ENCODE assay signal across 8 cellular contexts in the genomic region with DNA sequence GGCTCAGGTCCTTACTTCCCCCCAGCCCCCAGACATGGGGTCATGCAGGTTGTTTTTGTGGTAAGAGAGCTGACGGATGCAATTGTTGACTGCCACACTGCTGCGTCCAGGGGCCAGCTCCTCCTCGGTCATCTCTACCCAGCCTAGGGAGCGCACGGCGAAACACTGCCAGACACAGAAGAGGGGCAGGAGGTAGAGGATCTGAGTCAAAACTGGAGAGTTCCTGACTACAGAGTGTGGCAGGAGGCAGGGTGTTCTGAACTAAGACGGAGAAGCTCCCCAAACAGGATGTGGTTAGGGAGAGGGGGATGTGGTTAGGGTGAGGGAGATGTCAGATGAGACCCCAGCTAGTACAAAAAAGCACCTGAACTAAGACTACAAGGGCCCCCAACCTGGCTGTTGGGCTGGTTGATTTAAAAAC. TPM values are rescaled to one million over a fixed set of nuclear protein-coding genes. Genes with fewer than 3 reads are reported as not detected.
DNase-seq lines count a peak whose midpoint lies in the region; ATAC-seq and TF ChIP-seq lines count a peak whose summit lies in the region.

No MANE protein-coding gene starts in this region.

- H3K4me1 ChIP-seq in CD8-positive, alpha-beta T cell (ENCODE audit: insufficient read depth, low read length) = peaks cover 95% of the 10 kb centered on the region

- TF ChIP-seq CTCF in CD8-positive, alpha-beta T cell (IDR thresholded peaks at IDR 0.05) = no peak

- DNase-seq in CD8-positive, alpha-beta T cell = peak; percentile 46 to 92 (median 73)
- peak; percentile 100 for DNase-seq in Jurkat, Clone E6-1 (ENCODE audit: low read depth, low spot score)
- DNase-seq in activated CD8-positive, alpha-beta memory T cell treated with anti-CD3 and anti-CD28 coated beads, Interleukin-2, amount 50 U/mL, for 48 hours = peak; percentile 75
- DNase-seq in mucosa of gallbladder (ENCODE audit: low spot score) = no peak
- no peak for DNase-seq in HuH-7.5 (ENCODE audit: low spot score)
- DNase-seq in NCI-H1436 (lab: John Stamatoyannopoulos, UW) = no peak

- H3K9me3 Mint-ChIP-seq in CD8-positive, alpha-beta T cell = no peaks in the 10 kb centered on the region

- CTCF ChIA-PET in CD8-positive, alpha-beta T cell (lab: Charles Lee) = interaction anchor here (0.6 to 10.1 kb wide), 16 partner anchors 9 to 102 kb away, joined by 3 to 108 read pairs (median 7); a partner anchor contains a TSS

- POLR2A ChIA-PET in CD8-positive, alpha-beta T cell (lab: Charles Lee) = interaction anchor here (0.6 to 8.1 kb wide), 18 partner anchors 9 to 311 kb away, joined by 3 to 115 read pairs (median 6); a partner anchor contains a TSS

- H3K4me3 Mint-ChIP-seq in CD8-positive, alpha-beta T cell = peak overlapping the region; percentile 77

- peak overlapping the region; percentile 94 for H3K27ac Mint-ChIP-seq in CD8-positive, alpha-beta T cell

- peak overlapping the region; percentile 77 for H3K27ac ChIP-seq in CD8-positive, alpha-beta T cell (ENCODE audit: low read depth, low read length)
- peak overlapping the region in 12 of 21 experiments; percentile 41 to 82 (median 55) for H3K27ac ChIP-seq in skin epidermis

- H3K27me3 Mint-ChIP-seq in CD8-positive, alpha-beta T cell (ENCODE audit: low read depth) = no peaks in the 10 kb centered on the region

- no peaks in the 10 kb centered on the region for H3K27me3 ChIP-seq in CD8-positive, alpha-beta T cell (ENCODE audit: insufficient read depth, low read length)

- peaks cover 96% of the 10 kb centered on the region for H3K4me1 Mint-ChIP-seq in CD8-positive, alpha-beta T cell (ENCODE audit: low read depth)

- H3K36me3 Mint-ChIP-seq in CD8-positive, alpha-beta T cell = peaks cover 61% of the 10 kb centered on the region

- intact Hi-C loops in CD8-positive, alpha-beta T cell (cut with DNase I, micrococcal nuclease) = loop anchor here (1.0 kb wide), 6 partner anchors 11 to 23 kb away; a partner anchor contains a TSS

- no peaks in the 10 kb centered on the region for H3K9me3 ChIP-seq in CD8-positive, alpha-beta T cell (ENCODE audit: low read length)

- peak overlapping the region; percentile 53 for H3K4me3 ChIP-seq in CD8-positive, alpha-beta T cell (ENCODE audit: low read depth, low read length)
- H3K4me3 ChIP-seq in Jurkat, Clone E6-1 (ENCODE audit: low read length) = peak overlapping the region; percentile 49
- H3K4me3 ChIP-seq in skin epidermis = no peak overlapping the region

- peaks cover 23% of the 10 kb centered on the region for H3K36me3 ChIP-seq in CD8-positive, alpha-beta T cell (ENCODE audit: insufficient read depth, low read length)

- ATAC-seq in CD8-positive, alpha-beta T cell = peak; percentile 76
- ATAC-seq in GM21447 (IDR thresholded peaks at IDR 0.05; ENCODE audit: unreplicated experiment) = peak; percentile 97

RNA-seq across cellular contexts. Expression of a gene that starts 12.3 kb away (rescaled TPM):
- total RNA-seq in CD8-positive, alpha-beta T cell = 10 to 100 TPM; 53.4 to 53.7 TPM
- polyA plus RNA-seq in Jurkat, Clone E6-1 (2012; ENCODE audit: insufficient read depth, insufficient read length) = 6.5 TPM
- 69.7 TPM for total RNA-seq in mucosa of gallbladder

RNA-seq across cellular contexts. Expression of a gene that starts 16.3 kb away (rescaled TPM):
- total RNA-seq in CD8-positive, alpha-beta T cell = 100 to 1,000 TPM; 130 to 147 TPM
- polyA plus RNA-seq in Jurkat, Clone E6-1 (2012; ENCODE audit: insufficient read depth, insufficient read length) = 4.0 TPM
- 45.1 TPM for total RNA-seq in mucosa of gallbladder

RNA-seq across cellular contexts. Expression of a gene that starts 38.2 kb away (rescaled TPM):
- total RNA-seq in CD8-positive, alpha-beta T cell = under 1 TPM; 0.71 to 0.83 TPM
- 0.96 TPM for polyA plus RNA-seq in Jurkat, Clone E6-1 (2012; ENCODE audit: insufficient read depth, insufficient read length)
- 5.2 TPM for total RNA-seq in mucosa of gallbladder

Comparison
In these comparisons a context has a peak if more than half of its experiments do, and no peak if none do; other contexts are left out.
1. DNase-seq: peak in CD8-positive, alpha-beta T cell (7 of 7), Jurkat, Clone E6-1 (single experiment) and activated CD8-positive, alpha-beta memory T cell treated with anti-CD3 and anti-CD28 coated beads, Interleukin-2, amount 50 U/mL, for 48 hours (single experiment); none in mucosa of gallbladder (single experiment), HuH-7.5 (single experiment) and NCI-H1436 (single experiment).
2. H3K4me3 ChIP-seq: peak in CD8-positive, alpha-beta T cell (single experiment) and Jurkat, Clone E6-1 (single experiment); none in skin epidermis (0 of 7).